ENCODE assay signal across 9 cellular contexts in the genomic region with DNA sequence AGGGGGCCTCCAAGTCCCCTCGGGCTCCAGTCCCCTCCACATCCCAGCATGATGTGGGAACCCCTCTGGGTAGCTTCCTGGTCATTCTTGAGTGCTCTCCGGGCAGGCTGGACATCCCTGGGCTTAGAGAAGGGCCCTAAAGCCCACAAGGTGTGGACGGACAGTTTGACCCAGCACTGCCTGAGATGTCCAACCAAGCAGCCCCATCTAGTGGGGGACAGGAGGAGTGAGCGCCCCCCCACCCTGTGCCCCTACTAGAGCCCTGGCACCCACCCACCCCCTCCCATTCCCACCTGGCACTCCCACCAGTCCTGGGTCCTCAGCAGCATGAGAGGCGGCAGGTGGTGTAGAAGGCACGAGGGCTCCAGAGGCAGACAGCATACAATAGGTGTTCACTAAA. TPM values are rescaled to one million over a fixed set of nuclear protein-coding genes. Genes with fewer than 3 reads are reported as not detected.
DNase-seq lines count a peak whose midpoint lies in the region; ATAC-seq and TF ChIP-seq lines count a peak whose summit lies in the region.
"Had no signal": no experiment of that assay in that cellular context is flagged by ENCODE, and none has a peak within 500 bp of the region (broad histone marks: within the 10 kb centered on the region; RNA-seq: fewer than 3 reads in every experiment).

No MANE protein-coding gene starts in this region.

- TF ChIP-seq CTCF in BE2C (IDR thresholded peaks at IDR 0.05; ENCODE audit: low read depth, low read length) (peak; percentile 29; the same call in 1 of the 2 replicates), cardiac fibroblast (IDR thresholded peaks at IDR 0.05; ENCODE audit: low read depth, low read length) (peak; percentile 52)

- no peaks in the 10 kb centered on the region for H3K36me3 ChIP-seq in BE2C

- H3K4me3 ChIP-seq in BE2C (ENCODE audit: low read depth, low read length) (no peak overlapping the region), cardiac fibroblast (replicated peaks in 1 of 2; ENCODE audit: low read depth in 2 of 2, low read length in 2 of 2) (no peak overlapping the region)

- peaks cover 3% of the 10 kb centered on the region for H3K4me1 ChIP-seq in BE2C

- H3K27me3 ChIP-seq in BE2C, result no peaks in the 10 kb centered on the region

- no peaks in the 10 kb centered on the region for H3K9me3 ChIP-seq in BE2C

- ATAC-seq in GM18502 (IDR thresholded peaks at IDR 0.05; ENCODE audit: poor library complexity, unreplicated experiment), result no peak

- DNase-seq in BE2C (no peak), HT-29 (ENCODE audit: low spot score) (peak; percentile 44), cardiac fibroblast (ENCODE audit: low read depth in 2 of 2) (peak; percentile 58 to 60), midbrain (lab: John Stamatoyannopoulos, UW) (peak; percentile 29), NCI-H1436 (lab: John Stamatoyannopoulos, UW) (no peak), NCI-H2107 (lab: John Stamatoyannopoulos, UW) (no peak)
- no peak for DNase-seq in stimulated activated CD4-positive, alpha-beta T cell treated with anti-CD3 and anti-CD28 coated beads, Interleukin-15, amount 100 ng/mL, for 24 hours
- DNase-seq: activated CD4-positive, alpha-beta T cell treated with anti-CD3 and anti-CD28 coated beads, Interleukin-2, amount 50 U/mL, for 4 hours had no signal

RNA-seq across cellular contexts. Expression of a gene that starts 45.9 kb away (rescaled TPM):
- not detected for polyA plus RNA-seq in BE2C (2012; ENCODE audit: insufficient read depth, insufficient read length, low read depth)
- not detected in 2 replicates for total RNA-seq in HT-29 (2014; rRNA removed; shearing (Covaris generic))

Comparison
In these comparisons a context has a peak if more than half of its experiments do, and no peak if none do; other contexts are left out.
1. DNase-seq: peak in HT-29 (single experiment), cardiac fibroblast (2 of 2) and midbrain (single experiment); none in BE2C (single experiment), NCI-H1436 (single experiment), stimulated activated CD4-positive, alpha-beta T cell treated with anti-CD3 and anti-CD28 coated beads, Interleukin-15, amount 100 ng/mL, for 24 hours (single experiment) and NCI-H2107 (single experiment).